21 cellular contexts compared by ENCODE assay signal in the genomic region with DNA sequence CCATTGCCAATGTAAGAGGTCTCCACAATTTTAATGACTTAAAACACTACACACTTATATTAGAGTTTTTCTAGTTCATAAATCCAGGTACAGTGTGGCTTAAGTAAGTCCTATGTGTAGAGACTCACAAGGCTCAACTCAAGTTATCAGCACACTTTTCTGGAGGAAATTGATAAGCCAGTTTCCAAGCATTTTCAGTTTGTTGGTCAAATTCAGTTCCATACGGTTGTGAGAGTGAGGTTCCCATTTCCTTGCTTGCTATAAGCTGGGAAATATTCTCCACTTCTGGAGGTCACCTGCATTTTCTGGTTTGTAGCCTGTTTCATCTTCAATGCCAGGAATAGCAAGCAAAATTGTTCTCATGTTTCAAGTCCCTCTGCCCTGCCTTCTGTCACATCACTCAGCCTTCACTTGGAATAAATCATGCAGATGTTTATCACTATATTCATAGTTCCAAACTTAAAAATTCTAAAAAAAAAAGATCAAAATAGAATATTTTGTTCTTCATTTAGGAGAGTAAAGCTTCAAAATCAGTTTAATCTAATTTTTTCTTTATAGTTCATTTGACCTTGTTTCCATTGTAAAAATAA.
"Had no signal": no experiment of that assay in that cellular context is flagged by ENCODE, and none has a peak within 500 bp of the region (broad histone marks: within the 10 kb centered on the region; RNA-seq: fewer than 3 reads in every experiment).

No MANE protein-coding gene starts in this region.

- H3K27ac Mint-ChIP-seq: activated CD4-positive, alpha-beta memory T cell treated with anti-CD3 and anti-CD28 coated beads, Interleukin-2, amount 10 ng/mL, durations not matched to agents 7 days and 5 days; activated CD4-positive, alpha-beta T cell treated with anti-CD3 and anti-CD28 coated beads for 36 hours; activated naive CD4-positive, alpha-beta T cell treated with anti-CD3 and anti-CD28 coated beads, Interleukin-2, amount 10 ng/mL, durations not matched to agents 7 days and 5 days; activated naive CD8-positive, alpha-beta T cell treated with anti-CD3 and anti-CD28 coated beads for 36 hours; activated T-cell treated with anti-CD3 and anti-CD28 coated beads, Interleukin-2, amount 50 U/mL, for 72 hours; activated T-helper 2 cell treated with anti-CD3 and anti-CD28 coated beads, Interferon-gamma antibody, Interleukin-2, Interleukin-4, amounts not matched to agents 10 μg/mL and 5 μg/mL and 100 μg/mL, durations not matched to agents 14 hours and 24 hours and 36 hours; T-helper 1 cell treated with Interleukin-12 subunit alpha and Interleukin-12 subunit beta and Interleukin-4 antibody, amounts not matched to agents 30 μg/mL and 1 μg/mL, for 36 hours had no signal

- H3K4me1 Mint-ChIP-seq: activated CD4-positive, alpha-beta memory T cell treated with anti-CD3 and anti-CD28 coated beads, Interleukin-2, amount 10 ng/mL, durations not matched to agents 7 days and 5 days; activated CD4-positive, alpha-beta T cell treated with anti-CD3 and anti-CD28 coated beads for 36 hours; activated naive CD4-positive, alpha-beta T cell treated with anti-CD3 and anti-CD28 coated beads, Interleukin-2, amount 10 ng/mL, durations not matched to agents 7 days and 5 days; activated naive CD8-positive, alpha-beta T cell treated with anti-CD3 and anti-CD28 coated beads for 36 hours had no signal

- ATAC-seq: activated CD4-positive, alpha-beta T cell treated with anti-CD3 and anti-CD28 coated beads for 36 hours; activated T-cell treated with anti-CD3 and anti-CD28 coated beads, Interleukin-2, amount 50 U/mL, for 72 hours had no signal

- DNase-seq: activated CD4-positive, alpha-beta memory T cell treated with anti-CD3 and anti-CD28 coated beads, Interleukin-2, amount 10 ng/mL, durations not matched to agents 7 days and 5 days; activated CD4-positive, alpha-beta T cell treated with anti-CD3 and anti-CD28 coated beads for 36 hours; activated CD4-positive, alpha-beta T cell treated with anti-CD3 and anti-CD28 coated beads, Interleukin-2, amount 50 U/mL, for 1 hour; activated gamma-delta T cell treated with Interleukin-2 at 50 U/mL for 16 hours; activated naive CD4-positive, alpha-beta T cell treated with anti-CD3 and anti-CD28 coated beads, Interleukin-2, amount 10 ng/mL, durations not matched to agents 7 days and 5 days; activated naive CD8-positive, alpha-beta T cell treated with anti-CD3 and anti-CD28 coated beads for 36 hours; activated T-cell treated with anti-CD3 and anti-CD28 coated beads, Interleukin-2, amount 50 U/mL, for 72 hours; anterior cingulate cortex; cerebellar nuclear complex; KG1; NCI-H1048; NCI-H146; NCI-H2029 treated with DMSO at 0.1 percent for 48 hours; NCI-H446 treated with DMSO at 0.1 percent for 48 hours; NCI-H526 treated with DMSO at 0.1 percent for 48 hours; NCI-H82; PC-9; SHP77 treated with DMSO at 0.1 percent for 48 hours; WERI-Rb-1 had no signal

- H3K36me3 Mint-ChIP-seq: activated naive CD4-positive, alpha-beta T cell treated with anti-CD3 and anti-CD28 coated beads, Interleukin-2, amount 10 ng/mL, durations not matched to agents 7 days and 5 days; activated naive CD8-positive, alpha-beta T cell treated with anti-CD3 and anti-CD28 coated beads for 36 hours had no signal

- H3K4me3 Mint-ChIP-seq: activated CD4-positive, alpha-beta memory T cell treated with anti-CD3 and anti-CD28 coated beads, Interleukin-2, amount 10 ng/mL, durations not matched to agents 7 days and 5 days; activated CD4-positive, alpha-beta T cell treated with anti-CD3 and anti-CD28 coated beads for 36 hours; activated naive CD4-positive, alpha-beta T cell treated with anti-CD3 and anti-CD28 coated beads, Interleukin-2, amount 10 ng/mL, durations not matched to agents 7 days and 5 days; activated naive CD8-positive, alpha-beta T cell treated with anti-CD3 and anti-CD28 coated beads for 36 hours; activated T-cell treated with anti-CD3 and anti-CD28 coated beads, Interleukin-2, amount 50 U/mL, for 72 hours; T-helper 1 cell treated with Interleukin-12 subunit alpha and Interleukin-12 subunit beta and Interleukin-4 antibody, amounts not matched to agents 30 μg/mL and 1 μg/mL, for 36 hours had no signal

- H3K27me3 Mint-ChIP-seq: activated CD4-positive, alpha-beta memory T cell treated with anti-CD3 and anti-CD28 coated beads, Interleukin-2, amount 10 ng/mL, durations not matched to agents 7 days and 5 days; activated CD4-positive, alpha-beta T cell treated with anti-CD3 and anti-CD28 coated beads for 36 hours; activated naive CD4-positive, alpha-beta T cell treated with anti-CD3 and anti-CD28 coated beads, Interleukin-2, amount 10 ng/mL, durations not matched to agents 7 days and 5 days; activated naive CD8-positive, alpha-beta T cell treated with anti-CD3 and anti-CD28 coated beads for 36 hours had no signal
